25 cellular contexts compared by ENCODE assay signal in the genomic region with DNA sequence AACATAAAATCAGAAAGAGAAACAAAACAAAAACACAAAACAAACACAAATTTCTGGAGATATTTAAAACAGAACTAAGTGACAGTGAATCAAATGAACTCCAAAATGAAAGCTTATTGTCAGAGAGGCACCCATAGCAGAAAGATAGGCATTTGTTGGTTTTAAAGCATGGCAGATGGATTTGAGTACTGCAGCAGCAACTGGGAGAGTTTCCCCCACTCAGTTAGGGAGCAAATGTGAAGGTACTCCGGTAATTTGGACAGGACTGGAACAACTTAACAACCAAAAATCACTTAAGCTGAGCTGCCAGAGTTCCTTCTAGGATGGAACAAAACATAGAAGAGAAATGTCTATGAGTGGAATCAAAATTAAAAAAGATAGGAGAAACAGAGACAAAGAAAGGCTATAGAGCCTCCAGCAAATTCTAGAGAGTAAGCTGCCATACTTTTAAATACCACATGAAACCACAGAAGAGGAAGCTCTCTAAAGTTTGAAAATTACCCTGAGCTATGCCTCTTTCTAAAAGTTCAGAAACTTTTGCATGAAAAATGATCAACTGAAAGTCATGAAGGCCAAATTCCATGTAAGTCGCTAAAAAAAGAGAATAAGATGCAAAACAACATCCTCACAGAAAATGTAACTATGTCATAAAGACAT.
"Had no signal": no experiment of that assay in that cellular context is flagged by ENCODE, and none has a peak within 500 bp of the region (broad histone marks: within the 10 kb centered on the region; RNA-seq: fewer than 3 reads in every experiment).

No MANE protein-coding gene starts in this region.

- H3K9me3 Mint-ChIP-seq: nephron had no signal

- H3K4me2 ChIP-seq: hepatocyte had no signal

- H3K79me2 ChIP-seq: hepatocyte had no signal

- H3K27ac ChIP-seq: gastrocnemius medialis, hepatocyte, left ventricle myocardium inferior, neutrophil, right lobe of liver, thoracic aorta had no signal

- ATAC-seq: activated CD8-positive, alpha-beta T cell treated with anti-CD3 and anti-CD28 coated beads for 36 hours; gastrocnemius medialis; mucosa of descending colon; right lobe of liver had no signal

- H3K36me3 ChIP-seq: gastrocnemius medialis, left ventricle myocardium inferior, neutrophil, right lobe of liver, thoracic aorta had no signal

- H3K4me3 ChIP-seq: gastrocnemius medialis, hepatocyte, left ventricle myocardium inferior, lung, mucosa of descending colon, right lobe of liver, thoracic aorta had no signal

- H3K9me3 ChIP-seq: gastrocnemius medialis, neutrophil, right lobe of liver, thoracic aorta had no signal

- H3K27me3 Mint-ChIP-seq: activated B cell treated with CpG ODN at 0.5 μM for 24 hours; activated CD8-positive, alpha-beta T cell treated with anti-CD3 and anti-CD28 coated beads for 36 hours; activated naive CD4-positive, alpha-beta T cell treated with anti-CD3 and anti-CD28 coated beads, Interleukin-2, amount 50 U/mL, for 24 hours; central memory CD8-positive, alpha-beta T cell; stimulated activated naive CD8-positive, alpha-beta T cell treated with anti-CD3 and anti-CD28 coated beads, Interleukin-15, Interleukin-2, amounts not matched to agents 100 ng/mL and 50 ng/mL, for 24 hours had no signal

- DNase-seq: activated B cell treated with CpG ODN at 0.5 μM for 24 hours; activated CD4-positive, alpha-beta T cell treated with anti-CD3 and anti-CD28 coated beads, Interleukin-2, amount 50 U/mL, for 1 hour; activated CD8-positive, alpha-beta T cell treated with anti-CD3 and anti-CD28 coated beads for 36 hours; activated T-cell treated with anti-CD3 and anti-CD28 coated beads, Interleukin-2, amount 50 U/mL, for 48 hours; anterior cingulate cortex; effector memory CD4-positive, alpha-beta T cell; erythroblast; gastrocnemius medialis; glutamatergic neuron; islet precursor cell; left ventricle myocardium inferior; mucosa of descending colon; right lobe of liver; stimulated activated CD4-positive, alpha-beta T cell treated with anti-CD3 and anti-CD28 coated beads, Interleukin-4, amount 100 ng/mL, for 1 hour; T-helper 2 cell; trophoblast cell had no signal

- H3K4me1 ChIP-seq: gastrocnemius medialis, left ventricle myocardium inferior, right lobe of liver had no signal

- H3K27ac Mint-ChIP-seq: activated B cell treated with CpG ODN at 0.5 μM for 24 hours; activated CD8-positive, alpha-beta T cell treated with anti-CD3 and anti-CD28 coated beads for 36 hours; activated naive CD4-positive, alpha-beta T cell treated with anti-CD3 and anti-CD28 coated beads, Interleukin-2, amount 50 U/mL, for 24 hours; activated T-helper 2 cell treated with anti-CD3 and anti-CD28 coated beads, Interferon-gamma antibody, Interleukin-2, Interleukin-4, amounts not matched to agents 10 μg/mL and 5 μg/mL and 100 μg/mL, durations not matched to agents 14 hours and 24 hours and 36 hours; nephron; stimulated activated naive CD8-positive, alpha-beta T cell treated with anti-CD3 and anti-CD28 coated beads, Interleukin-15, Interleukin-2, amounts not matched to agents 100 ng/mL and 50 ng/mL, for 24 hours had no signal

- H2AFZ ChIP-seq: hepatocyte had no signal

- H3K4me3 Mint-ChIP-seq: activated B cell treated with CpG ODN at 0.5 μM for 24 hours; activated CD8-positive, alpha-beta T cell treated with anti-CD3 and anti-CD28 coated beads for 36 hours; activated naive CD4-positive, alpha-beta T cell treated with anti-CD3 and anti-CD28 coated beads, Interleukin-2, amount 50 U/mL, for 24 hours; central memory CD8-positive, alpha-beta T cell; nephron; stimulated activated naive CD8-positive, alpha-beta T cell treated with anti-CD3 and anti-CD28 coated beads, Interleukin-15, Interleukin-2, amounts not matched to agents 100 ng/mL and 50 ng/mL, for 24 hours had no signal

- H3K36me3 Mint-ChIP-seq: activated naive CD4-positive, alpha-beta T cell treated with anti-CD3 and anti-CD28 coated beads, Interleukin-2, amount 50 U/mL, for 24 hours had no signal

- H3K27me3 ChIP-seq: gastrocnemius medialis, hepatocyte, neutrophil, right lobe of liver had no signal

- H3K4me1 Mint-ChIP-seq: activated B cell treated with CpG ODN at 0.5 μM for 24 hours; activated naive CD4-positive, alpha-beta T cell treated with anti-CD3 and anti-CD28 coated beads, Interleukin-2, amount 50 U/mL, for 24 hours; central memory CD8-positive, alpha-beta T cell; nephron had no signal
